In the genomic region with DNA sequence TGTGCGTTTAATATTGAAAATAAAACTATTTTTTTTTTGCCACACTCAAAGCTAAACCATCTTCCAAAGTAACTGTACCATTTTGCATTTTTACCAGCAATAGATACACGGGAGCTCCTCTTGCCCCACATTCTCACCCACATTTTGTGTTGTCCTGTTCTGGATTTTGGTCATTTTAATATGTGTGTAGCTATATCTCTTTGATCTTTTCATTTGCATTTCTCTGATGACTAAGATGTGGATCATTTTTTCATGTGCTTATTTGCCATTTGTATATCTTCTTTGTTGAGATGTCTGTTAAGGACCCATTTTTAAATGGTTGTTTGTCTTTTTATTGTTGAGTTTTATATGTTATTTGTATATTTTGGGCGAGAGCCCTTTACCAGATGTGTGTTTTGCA, we compare ENCODE assay signal across 28 cellular contexts.
"Had no signal": no experiment of that assay in that cellular context is flagged by ENCODE, and none has a peak within 500 bp of the region (broad histone marks: within the 10 kb centered on the region; RNA-seq: fewer than 3 reads in every experiment).

No MANE protein-coding gene starts in this region.

- H3K27ac Mint-ChIP-seq: natural killer cell; neural progenitor cell; progenitor cell of endocrine pancreas; stimulated activated effector memory CD8-positive, alpha-beta T cell treated with anti-CD3 and anti-CD28 coated beads, Interleukin-12 subunit alpha, Interleukin-12 subunit beta, amount 100 ng/mL, for 72 hours; stimulated activated naive B cell treated with anti-CD40 and anti-IgM and Interleukin-4, amounts not matched to agents 10 μg/mL and 1 μg/mL and 100 μg/mL, for 72 hours; stimulated activated naive CD8-positive, alpha-beta T cell treated with anti-CD3 and anti-CD28 coated beads, Interleukin-15, Interleukin-2, amounts not matched to agents 100 ng/mL and 50 ng/mL, for 24 hours; type B pancreatic cell had no signal

- ATAC-seq: natural killer cell; psoas muscle; right cardiac atrium; right lobe of liver; stimulated activated effector memory CD8-positive, alpha-beta T cell treated with anti-CD3 and anti-CD28 coated beads, Interleukin-12 subunit alpha, Interleukin-12 subunit beta, amount 100 ng/mL, for 72 hours; stimulated activated naive B cell treated with anti-CD40 and anti-IgM and Interleukin-4, amounts not matched to agents 10 μg/mL and 1 μg/mL and 100 μg/mL, for 72 hours; upper lobe of right lung had no signal

- H3K9ac ChIP-seq: neural progenitor cell, parathyroid adenoma had no signal

- H3K9me3 Mint-ChIP-seq: nephron; neural progenitor cell; stimulated activated naive B cell treated with anti-CD40 and anti-IgM and Interleukin-4, amounts not matched to agents 10 μg/mL and 1 μg/mL and 100 μg/mL, for 72 hours; type B pancreatic cell had no signal

- DNase-seq: natural killer cell; occipital lobe; ovary; posterior cingulate gyrus; psoas muscle; right cardiac atrium; right lobe of liver; sigmoid colon; small intestine; stimulated activated CD4-positive, alpha-beta T cell treated with anti-CD3 and anti-CD28 coated beads, Interleukin-15, amount 100 ng/mL, for 24 hours; stimulated activated CD4-positive, alpha-beta T cell treated with anti-CD3 and anti-CD28 coated beads, Interleukin-2, amount 100 ng/mL, for 24 hours; stimulated activated CD4-positive, alpha-beta T cell treated with anti-CD3 and anti-CD28 coated beads, Interleukin-2, amount 100 ng/mL, for 48 hours; stimulated activated CD4-positive, alpha-beta T cell treated with anti-CD3 and anti-CD28 coated beads, Interleukin-4, amount 100 ng/mL, for 24 hours; stimulated activated naive B cell treated with anti-CD40 and anti-IgM and Interleukin-4, amounts not matched to agents 10 μg/mL and 1 μg/mL and 100 μg/mL, for 72 hours; stimulated activated naive CD4-positive, alpha-beta T cell treated with Interleukin-2 at 50 U/mL for 16 hours; stomach; testis; tibial artery; transverse colon; upper lobe of right lung; uterus had no signal

- H3K4me3 Mint-ChIP-seq: natural killer cell; nephron; neural progenitor cell; stimulated activated effector memory CD8-positive, alpha-beta T cell treated with anti-CD3 and anti-CD28 coated beads, Interleukin-12 subunit alpha, Interleukin-12 subunit beta, amount 100 ng/mL, for 72 hours; stimulated activated naive B cell treated with anti-CD40 and anti-IgM and Interleukin-4, amounts not matched to agents 10 μg/mL and 1 μg/mL and 100 μg/mL, for 72 hours; stimulated activated naive CD8-positive, alpha-beta T cell treated with anti-CD3 and anti-CD28 coated beads, Interleukin-15, Interleukin-2, amounts not matched to agents 100 ng/mL and 50 ng/mL, for 24 hours; type B pancreatic cell had no signal

- H3K27ac ChIP-seq: neural progenitor cell, ovary, parathyroid adenoma, psoas muscle, right lobe of liver, sigmoid colon, stomach, testis, tibial artery, transverse colon, upper lobe of right lung, uterus had no signal

- H3K4me1 ChIP-seq: neural progenitor cell, parathyroid adenoma, psoas muscle, right lobe of liver, sigmoid colon, stomach, testis, tibial artery, transverse colon, upper lobe of right lung, uterus had no signal

- FAIRE-seq: small intestine had no signal

- H3K9me3 ChIP-seq: ovary, psoas muscle, right lobe of liver, sigmoid colon, stomach, testis, tibial artery, transverse colon, upper lobe of right lung, uterus had no signal

- H3K27me3 Mint-ChIP-seq: progenitor cell of endocrine pancreas; stimulated activated naive B cell treated with anti-CD40 and anti-IgM and Interleukin-4, amounts not matched to agents 10 μg/mL and 1 μg/mL and 100 μg/mL, for 72 hours; stimulated activated naive CD8-positive, alpha-beta T cell treated with anti-CD3 and anti-CD28 coated beads, Interleukin-15, Interleukin-2, amounts not matched to agents 100 ng/mL and 50 ng/mL, for 24 hours; type B pancreatic cell had no signal

- H3K79me2 ChIP-seq: parathyroid adenoma had no signal

- H3K27me3 ChIP-seq: neural progenitor cell, ovary, right lobe of liver, sigmoid colon, stomach, testis, tibial artery, transverse colon, upper lobe of right lung, uterus had no signal

- H3K4me2 ChIP-seq: neural progenitor cell had no signal

- H3K4me3 ChIP-seq: neural progenitor cell, ovary, psoas muscle, right lobe of liver, sigmoid colon, stomach, testis, tibial artery, transverse colon, upper lobe of right lung, uterus had no signal

- H3K4me1 Mint-ChIP-seq: natural killer cell; nephron; neural progenitor cell; stimulated activated effector memory CD8-positive, alpha-beta T cell treated with anti-CD3 and anti-CD28 coated beads, Interleukin-12 subunit alpha, Interleukin-12 subunit beta, amount 100 ng/mL, for 72 hours; stimulated activated naive B cell treated with anti-CD40 and anti-IgM and Interleukin-4, amounts not matched to agents 10 μg/mL and 1 μg/mL and 100 μg/mL, for 72 hours had no signal

- H3K36me3 Mint-ChIP-seq: natural killer cell; neural progenitor cell; stimulated activated effector memory CD8-positive, alpha-beta T cell treated with anti-CD3 and anti-CD28 coated beads, Interleukin-12 subunit alpha, Interleukin-12 subunit beta, amount 100 ng/mL, for 72 hours; stimulated activated naive B cell treated with anti-CD40 and anti-IgM and Interleukin-4, amounts not matched to agents 10 μg/mL and 1 μg/mL and 100 μg/mL, for 72 hours; type B pancreatic cell had no signal

- H2AFZ ChIP-seq: neural progenitor cell, parathyroid adenoma had no signal

- H3K36me3 ChIP-seq: neural progenitor cell, ovary, right lobe of liver, sigmoid colon, stomach, tibial artery, transverse colon, upper lobe of right lung, uterus had no signal
